ENCODE assay signal across 8 cellular contexts in the genomic region with DNA sequence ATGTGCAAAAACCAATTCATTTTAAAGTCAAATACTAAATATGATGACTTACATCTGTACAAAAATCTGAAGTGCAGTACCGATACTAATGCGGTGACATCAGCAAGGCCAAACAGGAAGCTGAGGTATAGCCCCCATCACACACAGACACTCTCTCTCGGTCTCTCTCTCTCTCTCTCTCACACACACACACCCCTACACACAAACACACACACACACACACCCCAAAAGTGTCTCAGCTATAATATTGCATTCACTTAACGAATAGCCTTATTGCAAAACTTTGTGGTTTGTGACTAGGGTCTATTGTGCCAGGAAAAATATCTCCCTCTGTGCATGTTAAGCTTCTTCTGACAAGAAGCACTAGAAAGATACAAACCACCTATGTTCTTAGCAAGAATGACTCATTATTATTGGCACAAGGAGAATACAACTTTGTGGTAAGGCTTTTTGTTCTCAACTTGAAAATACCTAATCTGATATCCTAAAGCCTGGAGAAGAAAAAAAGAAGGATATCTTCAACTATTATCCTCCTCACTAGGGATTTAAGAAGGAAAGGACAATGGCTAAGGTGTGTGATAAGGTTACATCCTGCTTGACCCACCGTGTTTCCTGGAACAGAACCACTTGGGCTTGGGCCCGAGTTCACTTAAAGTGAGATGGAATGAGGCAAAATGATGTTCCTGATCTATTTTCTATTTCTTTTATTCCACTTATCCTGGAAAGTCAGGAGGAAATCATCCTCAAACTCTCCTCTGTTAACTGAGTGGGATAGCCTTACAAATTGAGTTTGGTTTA.
DNase-seq lines count a peak whose midpoint lies in the region; ATAC-seq and TF ChIP-seq lines count a peak whose summit lies in the region.

No MANE protein-coding gene starts in this region.

- no peak for TF ChIP-seq POLR2A in heart left ventricle (IDR thresholded peaks at IDR 0.05)
- TF ChIP-seq POLR2A in adrenal gland (IDR thresholded peaks at IDR 0.05): no peak

- H4K20me1 ChIP-seq in DND-41 (ENCODE audit: insufficient read depth, low read length): no peaks in the 10 kb centered on the region

- H3K27ac ChIP-seq in DND-41 (ENCODE audit: low read length) (no peak overlapping the region), heart left ventricle (peak overlapping the region in 5 of 12 donors; percentile 5 to 81 (median 36)), adrenal gland (peak overlapping the region in 1 of 5 donors; percentile 5)

- H2AFZ ChIP-seq in DND-41 (ENCODE audit: low read depth, low read length): no peak overlapping the region

- peak overlapping the region; percentile 50 for H3K4me3 Mint-ChIP-seq in activated T-cell treated with anti-CD3 and anti-CD28 coated beads, Interleukin-2, amount 50 U/mL, for 24 hours
- H3K4me3 Mint-ChIP-seq in stimulated activated effector memory CD8-positive, alpha-beta T cell treated with anti-CD3 and anti-CD28 coated beads, Interleukin-12 subunit alpha, Interleukin-12 subunit beta, amount 100 ng/mL, for 72 hours: peak overlapping the region; percentile 27

- H3K9me3 ChIP-seq in DND-41 (ENCODE audit: insufficient read depth, low read length, severe bottlenecking) (no peaks in the 10 kb centered on the region), heart left ventricle (no peaks in the 10 kb centered on the region), adrenal gland (replicated peaks in 1 of 3) (no peaks in the 10 kb centered on the region)

- H3K9me3 Mint-ChIP-seq in activated T-cell treated with anti-CD3 and anti-CD28 coated beads, Interleukin-2, amount 50 U/mL, for 24 hours: peaks cover 4% of the 10 kb centered on the region
- no peaks in the 10 kb centered on the region for H3K9me3 Mint-ChIP-seq in stimulated activated effector memory CD8-positive, alpha-beta T cell treated with anti-CD3 and anti-CD28 coated beads, Interleukin-12 subunit alpha, Interleukin-12 subunit beta, amount 100 ng/mL, for 72 hours

- intact Hi-C loops in heart left ventricle (cut with DNase I) (no loop called here), adrenal gland (cut with DNase I) (no loop called here)

- H3K4me3 ChIP-seq in DND-41 (ENCODE audit: low read depth in 1 of 2, low read length in 2 of 2) (no peak overlapping the region), heart left ventricle (no peak overlapping the region), adrenal gland (no peak overlapping the region)

- ATAC-seq in DND-41 (ENCODE audit: insufficient read depth, low read depth) (0 out of 3 replicates have a peak, but pooled peaks have one; percentile 37), GM21528 (IDR thresholded peaks at IDR 0.05; ENCODE audit: low FRiP score, unreplicated experiment) (peak; percentile 96), heart left ventricle (peak; percentile 44 to 89 (median 69))
- peak; percentile 93 for ATAC-seq in stimulated activated effector memory CD8-positive, alpha-beta T cell treated with anti-CD3 and anti-CD28 coated beads, Interleukin-12 subunit alpha, Interleukin-12 subunit beta, amount 100 ng/mL, for 72 hours

- H3K36me3 ChIP-seq in DND-41 (ENCODE audit: insufficient read depth, low read length): no peaks in the 10 kb centered on the region
- H3K36me3 ChIP-seq in heart left ventricle: peaks cover 0 to 26% (median 0%) of the 10 kb centered on the region in 9 donors
- no peaks in the 10 kb centered on the region for H3K36me3 ChIP-seq in adrenal gland (replicated peaks in 1 of 2)

- H3K27me3 ChIP-seq in DND-41 (ENCODE audit: insufficient read depth, low read length, poor library complexity) (no peaks in the 10 kb centered on the region), heart left ventricle (no peaks in the 10 kb centered on the region), adrenal gland (no peaks in the 10 kb centered on the region)

- H3K36me3 Mint-ChIP-seq in activated T-cell treated with anti-CD3 and anti-CD28 coated beads, Interleukin-2, amount 50 U/mL, for 24 hours (ENCODE audit: low read depth): peaks cover 16% of the 10 kb centered on the region
- peaks cover 29% of the 10 kb centered on the region for H3K36me3 Mint-ChIP-seq in stimulated activated effector memory CD8-positive, alpha-beta T cell treated with anti-CD3 and anti-CD28 coated beads, Interleukin-12 subunit alpha, Interleukin-12 subunit beta, amount 100 ng/mL, for 72 hours

- peaks cover 59% of the 10 kb centered on the region for H3K4me1 Mint-ChIP-seq in activated T-cell treated with anti-CD3 and anti-CD28 coated beads, Interleukin-2, amount 50 U/mL, for 24 hours (ENCODE audit: low read depth)
- H3K4me1 Mint-ChIP-seq in stimulated activated effector memory CD8-positive, alpha-beta T cell treated with anti-CD3 and anti-CD28 coated beads, Interleukin-12 subunit alpha, Interleukin-12 subunit beta, amount 100 ng/mL, for 72 hours: peaks cover 57% of the 10 kb centered on the region

- TF ChIP-seq CTCF in DND-41 (IDR thresholded peaks at IDR 0.05; ENCODE audit: borderline replicate concordance, extremely low read depth, low read length, poor library complexity, severe bottlenecking) (no peak), heart left ventricle (IDR thresholded peaks at IDR 0.05) (no peak), adrenal gland (IDR thresholded peaks at IDR 0.05) (no peak)

- peaks cover 3% of the 10 kb centered on the region for H3K27me3 Mint-ChIP-seq in activated T-cell treated with anti-CD3 and anti-CD28 coated beads, Interleukin-2, amount 50 U/mL, for 24 hours

- H3K9ac ChIP-seq in DND-41 (ENCODE audit: low read depth, low read length): no peak overlapping the region

- DNase-seq in DND-41: no peak
- peak; percentile 50 for DNase-seq in KG1 (lab: John Stamatoyannopoulos, UW)
- no peak for DNase-seq in activated T-cell treated with anti-CD3 and anti-CD28 coated beads, Interleukin-2, amount 50 U/mL, for 24 hours
- DNase-seq in heart left ventricle: no peak
- DNase-seq in stimulated activated effector memory CD8-positive, alpha-beta T cell treated with anti-CD3 and anti-CD28 coated beads, Interleukin-12 subunit alpha, Interleukin-12 subunit beta, amount 100 ng/mL, for 72 hours (ENCODE audit: low spot score in 2 of 2): peak; percentile 39 to 86
- no peak for DNase-seq in adrenal gland
- no peak for DNase-seq in germinal center (ENCODE audit: low spot score)

- H3K27ac Mint-ChIP-seq in activated T-cell treated with anti-CD3 and anti-CD28 coated beads, Interleukin-2, amount 50 U/mL, for 24 hours: peak overlapping the region; percentile 96
- H3K27ac Mint-ChIP-seq in stimulated activated effector memory CD8-positive, alpha-beta T cell treated with anti-CD3 and anti-CD28 coated beads, Interleukin-12 subunit alpha, Interleukin-12 subunit beta, amount 100 ng/mL, for 72 hours: peak overlapping the region; percentile 90

- no peak overlapping the region for H3K4me2 ChIP-seq in DND-41 (ENCODE audit: insufficient read depth, low read length)

- H3K79me2 ChIP-seq in DND-41 (ENCODE audit: insufficient read depth, low read length): no peaks in the 10 kb centered on the region

- WGBS in heart left ventricle, 4 donors: 55 to 64% (median 57%) methylated on average over 6 of the region's 6 CpGs
- WGBS in adrenal gland, 4 donors: 57 to 77% (median 66%) methylated on average over 6 of the region's 6 CpGs

- no peaks in the 10 kb centered on the region for H3K4me1 ChIP-seq in DND-41 (ENCODE audit: insufficient read depth, low read length)
- H3K4me1 ChIP-seq in heart left ventricle: peaks cover 0 to 45% (median 9%) of the 10 kb centered on the region in 12 donors
- peaks cover 0 to 6% of the 10 kb centered on the region in 2 donors for H3K4me1 ChIP-seq in adrenal gland (replicated peaks in 1 of 2)

Comparison
In these comparisons a context has a peak if more than half of its experiments do, and no peak if none do; other contexts are left out.
1. ATAC-seq: peak in every context shown above with its lines; median percentile 96 in GM21528; 93 in stimulated activated effector memory CD8-positive, alpha-beta T cell treated with anti-CD3 and anti-CD28 coated beads, Interleukin-12 subunit alpha, Interleukin-12 subunit beta, amount 100 ng/mL, for 72 hours; 69 in heart left ventricle; 37 in DND-41.
2. DNase-seq: peak in KG1 (single experiment) and stimulated activated effector memory CD8-positive, alpha-beta T cell treated with anti-CD3 and anti-CD28 coated beads, Interleukin-12 subunit alpha, Interleukin-12 subunit beta, amount 100 ng/mL, for 72 hours (2 of 2); none in DND-41 (single experiment), activated T-cell treated with anti-CD3 and anti-CD28 coated beads, Interleukin-2, amount 50 U/mL, for 24 hours (single experiment), heart left ventricle (0 of 5), adrenal gland (0 of 7) and germinal center (single experiment).